In genomic region chr9:94140418-94140780, GRCh38 we compare ENCODE assay signal across 1 cellular context.
TF ChIP-seq lines count a peak whose summit lies in the region.

No MANE protein-coding gene starts in this region.

TF ChIP-seq in H1, 55 proteins besides CTCF, POLR2A, EP300 and RAD21 (continued from another document):
- TF ChIP-seq NRF1 (IDR thresholded peaks at IDR 0.05; ENCODE audit: low read depth, low read length) = no peak
- TF ChIP-seq FOSL1 (IDR thresholded peaks at IDR 0.05; ENCODE audit: insufficient read depth, low read depth, low read length) = no peak
- TF ChIP-seq RXRA (IDR thresholded peaks at IDR 0.05; ENCODE audit: insufficient read depth, low read depth, low read length) = no peak
- TF ChIP-seq HDAC2 (IDR thresholded peaks at IDR 0.05; ENCODE audit: borderline replicate concordance in 1 of 2, low read depth in 2 of 2, low read length in 2 of 2) = no peak
- TF ChIP-seq EZH2 (IDR thresholded peaks at IDR 0.05; ENCODE audit: low read depth, low read length, severe bottlenecking) = no peak
- TF ChIP-seq CHD2 (IDR thresholded peaks at IDR 0.05; ENCODE audit: low read length) = no peak
- TF ChIP-seq CEBPB (IDR thresholded peaks at IDR 0.05; ENCODE audit: low read depth, low read length) = no peak
- TF ChIP-seq BCL11A (IDR thresholded peaks at IDR 0.05; ENCODE audit: low read depth in 2 of 2, low read length in 2 of 2) = no peak
- no peak for TF ChIP-seq GTF2F1 (IDR thresholded peaks at IDR 0.05; ENCODE audit: borderline replicate concordance, low read depth, low read length)
- no peak for TF ChIP-seq BRCA1 (IDR thresholded peaks at IDR 0.05; ENCODE audit: low read depth, low read length)
- no peak for TF ChIP-seq CBX8 (IDR thresholded peaks at IDR 0.05; ENCODE audit: borderline replicate concordance, low read depth, low read length)
- no peak for TF ChIP-seq ZNF274 (IDR thresholded peaks at IDR 0.05; ENCODE audit: borderline replicate concordance, extremely low read depth, low read length)
- TF ChIP-seq EGR1 (IDR thresholded peaks at IDR 0.05; ENCODE audit: borderline replicate concordance, low read depth, low read length) = no peak
